Comparison of ENCODE assay signal across 13 cellular contexts in genomic region chr15:52463638-52464037, GRCh38.
A peak's percentile ranks its signal among the peaks of the same experiment; 100 is the strongest.
DNase-seq lines count a peak whose midpoint lies in the region; ATAC-seq, FAIRE-seq and TF ChIP-seq lines count a peak whose summit lies in the region.
"Had no signal": no experiment of that assay in that cellular context is flagged by ENCODE, and none has a peak within 500 bp of the region (broad histone marks: within the 10 kb centered on the region; RNA-seq: fewer than 3 reads in every experiment).

No MANE protein-coding gene starts in this region.

- no peaks in the 10 kb centered on the region for H3K27me3 ChIP-seq in pancreas
- H3K27me3 ChIP-seq: vagina had no signal

- DNase-seq in T-helper 1 cell (no peak), M059J (ENCODE audit: low read depth) (peak; percentile 22), chondrocyte (ENCODE audit: low spot score) (no peak), pancreas (no peak), foreskin melanocyte (no peak), posterior vena cava (ENCODE audit: low spot score) (no peak)
- DNase-seq: activated CD4-positive, alpha-beta T cell treated with anti-CD3 and anti-CD28 coated beads for 48 hours; cortex of kidney; lower lobe of right lung; NCI-H1694 had no signal

- peaks cover 6% of the 10 kb centered on the region for H3K36me3 Mint-ChIP-seq in T-helper 1 cell treated with Interleukin-12 subunit alpha and Interleukin-12 subunit beta and Interleukin-4 antibody, amounts not matched to agents 30 μg/mL and 1 μg/mL, for 36 hours (ENCODE audit: low read depth)
- H3K36me3 Mint-ChIP-seq in chondrocyte (ENCODE audit: low read depth), result peaks cover 3% of the 10 kb centered on the region

- no peaks in the 10 kb centered on the region for H3K9me3 Mint-ChIP-seq in T-helper 1 cell treated with Interleukin-12 subunit alpha and Interleukin-12 subunit beta and Interleukin-4 antibody, amounts not matched to agents 30 μg/mL and 1 μg/mL, for 36 hours
- H3K9me3 Mint-ChIP-seq in chondrocyte (ENCODE audit: low read depth), result peaks cover 11% of the 10 kb centered on the region

- no peak overlapping the region for H3K4me3 ChIP-seq in pancreas
- H3K4me3 ChIP-seq: lower lobe of right lung, vagina had no signal

- peak in 3 of 4 donors; percentile 28 to 44 (median 41) for ATAC-seq in pancreas
- ATAC-seq in GM18909 (IDR thresholded peaks at IDR 0.05; ENCODE audit: poor library complexity, unreplicated experiment), result no peak
- ATAC-seq: lower lobe of right lung had no signal

- TF ChIP-seq CTCF in chondrocyte (IDR thresholded peaks at IDR 0.05) (peak; percentile 46), pancreas (IDR thresholded peaks at IDR 0.05) (no peak)

- H3K4me1 ChIP-seq in pancreas, result no peaks in the 10 kb centered on the region

- FAIRE-seq in pancreas (lab: Jason Lieb, UNC), result no peak

- no peak overlapping the region for H3K4me3 Mint-ChIP-seq in T-helper 1 cell treated with Interleukin-12 subunit alpha and Interleukin-12 subunit beta and Interleukin-4 antibody, amounts not matched to agents 30 μg/mL and 1 μg/mL, for 36 hours
- no peak overlapping the region for H3K4me3 Mint-ChIP-seq in chondrocyte (ENCODE audit: unreplicated experiment)

- H3K27ac Mint-ChIP-seq in T-helper 1 cell treated with Interleukin-12 subunit alpha and Interleukin-12 subunit beta and Interleukin-4 antibody, amounts not matched to agents 30 μg/mL and 1 μg/mL, for 36 hours, result peak overlapping the region; percentile 91
- no peak overlapping the region for H3K27ac Mint-ChIP-seq in chondrocyte (ENCODE audit: unreplicated experiment)

- intact Hi-C loops in pancreas (cut with DNase I) (no loop called here), posterior vena cava (cut with DNase I) (loop anchor here in 1 of 2 donors (10.0 kb wide), 1 partner anchor 131 kb away; no protein-coding TSS in a partner anchor)

- H3K4me1 Mint-ChIP-seq in T-helper 1 cell treated with Interleukin-12 subunit alpha and Interleukin-12 subunit beta and Interleukin-4 antibody, amounts not matched to agents 30 μg/mL and 1 μg/mL, for 36 hours (ENCODE audit: low read depth), result peaks cover 32% of the 10 kb centered on the region
- peaks cover 12% of the 10 kb centered on the region for H3K4me1 Mint-ChIP-seq in chondrocyte (ENCODE audit: low read depth)

- no peaks in the 10 kb centered on the region for H3K27me3 Mint-ChIP-seq in T-helper 1 cell treated with Interleukin-12 subunit alpha and Interleukin-12 subunit beta and Interleukin-4 antibody, amounts not matched to agents 30 μg/mL and 1 μg/mL, for 36 hours (ENCODE audit: low read depth)
- no peaks in the 10 kb centered on the region for H3K27me3 Mint-ChIP-seq in chondrocyte (ENCODE audit: low read depth)

- no peaks in the 10 kb centered on the region for H3K36me3 ChIP-seq in pancreas
- H3K36me3 ChIP-seq: lower lobe of right lung, vagina had no signal

- H3K9me3 ChIP-seq in pancreas, result no peaks in the 10 kb centered on the region
- H3K9me3 ChIP-seq: vagina had no signal

- H3K27ac ChIP-seq in pancreas, result no peak overlapping the region
- H3K27ac ChIP-seq: lower lobe of right lung had no signal
